In the genomic region with DNA sequence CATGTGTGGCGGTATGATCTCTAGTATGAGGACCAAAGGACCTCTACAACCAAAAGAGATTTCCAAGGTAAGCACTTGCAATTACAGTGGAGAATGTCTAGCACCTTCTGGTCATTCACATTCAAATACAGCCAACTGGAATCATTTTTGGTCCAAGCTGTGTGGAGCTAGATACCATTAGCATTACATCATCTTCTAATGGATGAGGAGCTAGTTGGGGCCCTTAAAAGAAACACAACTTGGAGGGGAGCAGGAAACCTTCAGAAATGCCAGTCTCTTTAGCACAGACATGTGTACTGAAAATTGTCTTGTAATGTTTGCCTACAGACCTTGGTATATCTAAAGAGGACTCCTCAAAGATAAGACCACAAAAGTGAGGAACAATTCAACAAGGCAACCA, we compare ENCODE assay signal across 15 cellular contexts.
A peak's percentile ranks its signal among the peaks of the same experiment; 100 is the strongest.
DNase-seq lines count a peak whose midpoint lies in the region; ATAC-seq and TF ChIP-seq lines count a peak whose summit lies in the region.
"Had no signal": no experiment of that assay in that cellular context is flagged by ENCODE, and none has a peak within 500 bp of the region (broad histone marks: within the 10 kb centered on the region; RNA-seq: fewer than 3 reads in every experiment).

No MANE protein-coding gene starts in this region.

- no peak overlapping the region for H3K4me3 ChIP-seq in left ventricle myocardium inferior
- no peak overlapping the region for H3K4me3 ChIP-seq in brain microvascular endothelial cell (ENCODE audit: low read depth, low read length)
- peak overlapping the region in 1 of 2 experiments; percentile 63 for H3K4me3 ChIP-seq in mesenchymal stem cell (ENCODE audit: insufficient read depth in 1 of 2, low read depth in 1 of 2, low read length in 2 of 2)
- no peak overlapping the region for H3K4me3 ChIP-seq in uterus
- H3K4me3 ChIP-seq: coronary artery had no signal

- H3K9me3 ChIP-seq in left ventricle myocardium inferior (replicated peaks): no peaks in the 10 kb centered on the region
- no peaks in the 10 kb centered on the region for H3K9me3 ChIP-seq in mesenchymal stem cell (ENCODE audit: control insufficient read depth, low read length)
- no peaks in the 10 kb centered on the region for H3K9me3 ChIP-seq in uterus
- H3K9me3 ChIP-seq: heart right ventricle had no signal

- no peak for TF ChIP-seq CTCF in left ventricle myocardium inferior (IDR thresholded peaks at IDR 0.05; ENCODE audit: borderline replicate concordance)
- no peak for TF ChIP-seq CTCF in brain microvascular endothelial cell (IDR thresholded peaks at IDR 0.05; ENCODE audit: low read depth, low read length, missing control alignments)
- no peak for TF ChIP-seq CTCF in uterus (IDR thresholded peaks at IDR 0.05)

- H3K27me3 ChIP-seq in left ventricle myocardium inferior (ENCODE audit: low read depth) (peaks cover 3% of the 10 kb centered on the region), brain microvascular endothelial cell (replicated peaks) (no peaks in the 10 kb centered on the region), mesenchymal stem cell (ENCODE audit: control insufficient read depth in 1 of 2, insufficient read depth in 1 of 2, low read length in 2 of 2) (no peaks in the 10 kb centered on the region), uterus (no peaks in the 10 kb centered on the region)
- H3K27me3 ChIP-seq: heart right ventricle had no signal

- no peak overlapping the region for H4K8ac ChIP-seq in mesenchymal stem cell (ENCODE audit: low read length)

- no peak overlapping the region for H2AFZ ChIP-seq in mesenchymal stem cell (ENCODE audit: low read depth, low read length)

- no peak overlapping the region for H2BK15ac ChIP-seq in mesenchymal stem cell (ENCODE audit: low read depth, poor library complexity, severe bottlenecking)

- H2AK5ac ChIP-seq in mesenchymal stem cell (ENCODE audit: low read length, severe bottlenecking): peak overlapping the region; percentile 94

- in situ Hi-C loops in brain microvascular endothelial cell (cut with HindIII; ENCODE audit: low pct_ligation_motif_present, low sequenced_read_pairs): no loop called here

- H2BK5ac ChIP-seq in mesenchymal stem cell (ENCODE audit: low read depth, low read length, poor library complexity, severe bottlenecking): peak overlapping the region; percentile 22

- H3K23ac ChIP-seq in mesenchymal stem cell (ENCODE audit: low read length in 2 of 2): no peak overlapping the region

- peak overlapping the region; percentile 34 for H3K27ac ChIP-seq in left ventricle myocardium inferior (replicated peaks)
- peak overlapping the region; percentile 84 for H3K27ac ChIP-seq in brain microvascular endothelial cell
- H3K27ac ChIP-seq in mesenchymal stem cell (ENCODE audit: low read length, poor library complexity, severe bottlenecking): peak overlapping the region; percentile 92
- peak overlapping the region; percentile 53 to 68 for H3K27ac ChIP-seq in uterus
- H3K27ac ChIP-seq: WERI-Rb-1 had no signal

- no CpG with 5 or more reads among the region's 1 CpG for WGBS in mesenchymal stem cell

- H3K36me3 ChIP-seq in left ventricle myocardium inferior (no peaks in the 10 kb centered on the region), brain microvascular endothelial cell (replicated peaks) (no peaks in the 10 kb centered on the region), mesenchymal stem cell (ENCODE audit: control insufficient read depth in 1 of 2, insufficient read depth in 2 of 2, low read depth in 1 of 2, low read length in 2 of 2) (peaks cover 0 to 5% of the 10 kb centered on the region in 2 experiments), uterus (no peaks in the 10 kb centered on the region)
- H3K36me3 ChIP-seq: heart right ventricle, WERI-Rb-1 had no signal

- peak overlapping the region; percentile 27 for H3K4me2 ChIP-seq in mesenchymal stem cell (ENCODE audit: low read length, poor library complexity, severe bottlenecking)

- intact Hi-C loops in left ventricle myocardium inferior (cut with micrococcal nuclease) (no loop called here), cardiac septum (cut with DNase I) (loop anchor here (5.0 kb wide), 1 partner anchor 81 kb away; no protein-coding TSS in a partner anchor), uterus (cut with DNase I; ENCODE audit: low total_unique reads) (no loop called here), left colon (cut with DNase I, micrococcal nuclease) (no loop called here)

- H2BK12ac ChIP-seq in mesenchymal stem cell (ENCODE audit: low read length in 2 of 2): peak overlapping the region; percentile 69 to 94

- H3K4ac ChIP-seq in mesenchymal stem cell (ENCODE audit: low read depth in 1 of 2, low read length in 2 of 2): peak overlapping the region; percentile 7 to 35

- DNase-seq in left ventricle myocardium inferior: no peak
- no peak for DNase-seq in cardiac septum (ENCODE audit: low spot score)
- peak; percentile 29 for DNase-seq in brain microvascular endothelial cell
- DNase-seq in mesenchymal stem cell: peak; percentile 58
- no peak for DNase-seq in uterus
- DNase-seq in SHP77 treated with DMSO at 0.1 percent for 48 hours (lab: John Stamatoyannopoulos, UW): no peak
- no peak for DNase-seq in left colon
- DNase-seq: activated T-cell treated with anti-CD3 and anti-CD28 coated beads, Interleukin-2, amount 50 U/mL, for 24 hours; heart right ventricle; natural killer cell; NCI-H1417 treated with DMSO at 0.1 percent for 48 hours; stimulated activated CD4-positive, alpha-beta T cell treated with anti-CD3 and anti-CD28 coated beads, Interleukin-4, amount 100 ng/mL, for 1 hour; WERI-Rb-1 had no signal

- no peak for ATAC-seq in HG02798 (IDR thresholded peaks at IDR 0.05; ENCODE audit: poor library complexity, unreplicated experiment)
- ATAC-seq in left colon: no peak

- H2BK120ac ChIP-seq in mesenchymal stem cell (ENCODE audit: low read depth, low read length): no peak overlapping the region

- no peak for TF ChIP-seq POLR2A in uterus (IDR thresholded peaks at IDR 0.05)

- no peak overlapping the region for H4K91ac ChIP-seq in mesenchymal stem cell (ENCODE audit: low read length)

- H3K4me1 ChIP-seq in left ventricle myocardium inferior: peaks cover 17% of the 10 kb centered on the region
- peaks cover 6% of the 10 kb centered on the region for H3K4me1 ChIP-seq in mesenchymal stem cell (ENCODE audit: control insufficient read depth, insufficient read depth, low read depth, low read length)
- peaks cover 0 to 7% of the 10 kb centered on the region in 2 donors for H3K4me1 ChIP-seq in uterus

- peak overlapping the region; percentile 11 to 52 for H3K18ac ChIP-seq in mesenchymal stem cell (ENCODE audit: low read depth in 1 of 2, low read length in 2 of 2)

- H3K14ac ChIP-seq in mesenchymal stem cell (ENCODE audit: low read length in 2 of 2): no peak overlapping the region

- H3K9ac ChIP-seq in mesenchymal stem cell (ENCODE audit: low read length): peak overlapping the region; percentile 92

- H3K79me1 ChIP-seq in mesenchymal stem cell (replicated peaks; ENCODE audit: low read length, poor library complexity, severe bottlenecking): peaks cover 18% of the 10 kb centered on the region

Comparison
In these comparisons a context has a peak if more than half of its experiments do, and no peak if none do; other contexts are left out.
1. DNase-seq: peak in brain microvascular endothelial cell (single experiment) and mesenchymal stem cell (single experiment); none in left ventricle myocardium inferior (single experiment), cardiac septum (single experiment), uterus (0 of 2), SHP77 treated with DMSO at 0.1 percent for 48 hours (single experiment) and left colon (0 of 2).
2. H3K27ac ChIP-seq: peak in every context shown above with its lines; median percentile 92 in mesenchymal stem cell; 84 in brain microvascular endothelial cell; 60 in uterus; 34 in left ventricle myocardium inferior.